Comparison of ENCODE assay signal across 8 cellular contexts in the genomic region with DNA sequence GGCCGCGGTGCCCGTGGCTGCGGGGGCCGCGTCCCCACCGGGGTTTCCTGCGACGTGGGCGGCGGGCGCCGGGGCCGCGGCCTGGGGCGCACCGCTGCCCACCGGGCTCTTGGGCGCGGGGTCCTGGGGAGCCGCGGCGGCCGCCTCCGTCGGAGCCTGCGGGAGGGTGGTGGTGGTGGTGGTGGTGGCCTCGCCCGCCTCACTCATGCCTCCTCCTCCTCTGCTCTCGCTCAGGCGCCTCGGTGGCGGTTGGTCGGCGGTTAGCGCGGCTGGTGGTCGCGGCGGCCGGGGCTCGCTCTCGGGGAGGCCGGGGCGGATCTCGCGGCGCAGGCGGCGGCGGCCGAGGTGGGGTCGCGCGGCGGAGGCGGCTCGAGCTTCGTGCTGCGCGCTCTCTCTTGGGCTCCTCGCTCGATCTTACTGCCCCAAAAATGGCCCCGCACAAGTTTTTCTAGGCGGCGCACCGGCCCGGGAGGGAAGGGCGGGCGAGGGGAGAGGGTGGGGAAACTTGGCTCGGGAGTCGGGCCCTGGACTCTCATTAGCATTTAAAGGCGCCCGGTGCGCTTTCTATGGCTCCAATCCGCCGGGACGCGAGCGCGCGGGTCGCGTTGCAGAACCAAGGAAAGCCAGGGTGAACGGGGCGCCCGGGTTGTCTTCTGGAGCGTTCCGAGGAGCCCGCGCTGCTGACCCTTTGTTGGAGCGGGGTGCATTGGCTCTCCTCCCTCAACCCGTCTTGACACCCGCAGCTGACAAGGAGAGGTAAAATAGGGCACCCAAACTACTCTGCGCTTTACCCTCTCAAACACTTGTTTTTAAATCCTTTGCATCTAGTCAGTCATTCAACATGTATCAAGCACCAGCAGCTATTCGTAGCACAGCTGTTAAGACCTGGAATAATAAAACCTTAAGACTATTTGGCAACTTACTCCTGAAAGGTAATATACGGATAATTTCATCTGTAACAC. TPM values are rescaled to one million over a fixed set of nuclear protein-coding genes. Genes with fewer than 3 reads are reported as not detected.
A peak's percentile ranks its signal among the peaks of the same experiment; 100 is the strongest.
DNase-seq lines count a peak whose midpoint lies in the region; ATAC-seq and TF ChIP-seq lines count a peak whose summit lies in the region.

A gene (minus strand): TSS at position 419 of the 962 bp plus-strand sequence. CDS start 212 bp downstream, at position 207.

- H3K9me3 ChIP-seq in ectodermal cell (ENCODE audit: control insufficient read depth, low read length) (no peaks in the 10 kb centered on the region), Karpas-422 (ENCODE audit: low read length) (no peaks in the 10 kb centered on the region)

- H3K9ac ChIP-seq in Karpas-422 (ENCODE audit: low read length): no peak within 1 kb of the TSS

- WGBS in ectodermal cell, 2 experiments: 1% methylated on average over 96 to 97 of the region's 97 CpGs
- 0 to 1% methylated on average over 54 to 63 of the region's 97 CpGs for WGBS in lower leg skin, 2 donors

- H3K79me2 ChIP-seq in Karpas-422 (ENCODE audit: low read length): no peaks in the 10 kb centered on the region

- H3K27me3 ChIP-seq in ectodermal cell (ENCODE audit: control insufficient read depth, insufficient read depth, low read length, poor library complexity, severe bottlenecking): peaks cover 13% of the 10 kb centered on the region
- no peaks in the 10 kb centered on the region for H3K27me3 ChIP-seq in Karpas-422 (ENCODE audit: low read length)

- no peaks in the 10 kb centered on the region for H3K9me2 ChIP-seq in Karpas-422 (replicated peaks; ENCODE audit: insufficient read depth, low read length)

- TF ChIP-seq POLR2A in lower leg skin (IDR thresholded peaks at IDR 0.05): no peak

- no peak within 1 kb of the TSS for H3K4me2 ChIP-seq in Karpas-422 (ENCODE audit: low read depth, low read length, poor library complexity, severe bottlenecking)

- H4K20me1 ChIP-seq in Karpas-422 (ENCODE audit: insufficient read depth, low read depth, low read length): no peaks in the 10 kb centered on the region

- no peak within 1 kb of the TSS for H2AFZ ChIP-seq in Karpas-422 (ENCODE audit: low read length)

- H3K36me3 ChIP-seq in ectodermal cell (ENCODE audit: control insufficient read depth, insufficient read depth, low read length) (no peaks in the 10 kb centered on the region), Karpas-422 (ENCODE audit: insufficient read depth, low read length) (no peaks in the 10 kb centered on the region)

- peak; percentile 68 for DNase-seq in NCI-H146 (lab: John Stamatoyannopoulos, UW)
- DNase-seq in activated CD4-positive, alpha-beta T cell treated with anti-CD3 and anti-CD28 coated beads, Interleukin-2, amount 50 U/mL, for 1 hour: peak; percentile 13
- DNase-seq in lower leg skin (ENCODE audit: low spot score in 2 of 2): peak; percentile 89 to 98
- peak; percentile 38 to 40 for DNase-seq in stimulated activated CD4-positive, alpha-beta T cell treated with anti-CD3 and anti-CD28 coated beads, Interleukin-4, amount 100 ng/mL, for 48 hours (ENCODE audit: low read depth in 2 of 2)
- no peak for DNase-seq in Karpas-422

- intact Hi-C loops in lower leg skin (cut with DNase I; ENCODE audit: low total_unique reads): loop anchor here (10.0 kb wide), 1 partner anchor 2002 kb away; no protein-coding TSS in a partner anchor

- H3K4me3 ChIP-seq in ectodermal cell (ENCODE audit: insufficient read depth, low read depth, low read length) (peak within 1 kb of the TSS; percentile 87), lower leg skin (ENCODE audit: low read depth, poor library complexity, severe bottlenecking) (peak within 1 kb of the TSS; percentile 97), Karpas-422 (ENCODE audit: low read length) (no peak within 1 kb of the TSS)

- ATAC-seq in GM18502 (IDR thresholded peaks at IDR 0.05; ENCODE audit: poor library complexity, unreplicated experiment) (peak; percentile 49), HG02610 (IDR thresholded peaks at IDR 0.05; ENCODE audit: unreplicated experiment) (peak; percentile 70)

- H3K27ac ChIP-seq in ectodermal cell (ENCODE audit: insufficient read depth, low read depth, low read length, poor library complexity, severe bottlenecking): peak within 1 kb of the TSS; percentile 57
- H3K27ac ChIP-seq in Karpas-422 (ENCODE audit: low read length): no peak within 1 kb of the TSS

- H3K4me1 ChIP-seq in ectodermal cell (ENCODE audit: control insufficient read depth, insufficient read depth, low read length) (peaks cover 13% of the 10 kb centered on the region), Karpas-422 (ENCODE audit: low read length) (no peaks in the 10 kb centered on the region)

- TF ChIP-seq CTCF in lower leg skin (IDR thresholded peaks at IDR 0.05): no peak

RNA-seq across cellular contexts. Expression of the gene that starts here (rescaled TPM):
- polyA plus RNA-seq in ectodermal cell (2013, experiment 1 of 4): 192 TPM
- 181 TPM for polyA plus RNA-seq in ectodermal cell (2013, experiment 2 of 4)
- 164 TPM for polyA plus RNA-seq in ectodermal cell (2013, experiment 3 of 4)
- polyA plus RNA-seq in ectodermal cell (2013, experiment 4 of 4): 169 TPM
- total RNA-seq in lower leg skin: 100 to 1,000 TPM; 544 to 987 (median 637) TPM
- not detected in 2 replicates for total RNA-seq in Karpas-422 (2014; rRNA removed; shearing (Covaris generic); ENCODE audit: low replicate concordance)

Comparison
In these comparisons a context has a peak if more than half of its experiments do, and no peak if none do; other contexts are left out.
1. RNA of the gene that starts here (total RNA-seq): 544 to 987 TPM in lower leg skin; not detected in Karpas-422; every median in the first group is over 100 times any median in the second.